ENCODE assay signal across 27 cellular contexts in genomic region chr18:76006151-76006550, GRCh38.
"Had no signal": no experiment of that assay in that cellular context is flagged by ENCODE, and none has a peak within 500 bp of the region (broad histone marks: within the 10 kb centered on the region; RNA-seq: fewer than 3 reads in every experiment).

No MANE protein-coding gene starts in this region.

- H3K4me1 Mint-ChIP-seq: activated CD4-positive, alpha-beta T cell treated with anti-CD3 and anti-CD28 coated beads, Interleukin-2, amount 10 ng/mL, durations not matched to agents 7 days and 5 days; activated CD8-positive, alpha-beta memory T cell treated with anti-CD3 and anti-CD28 coated beads, Interleukin-2, amount 10 ng/mL, durations not matched to agents 7 days and 5 days; activated naive CD8-positive, alpha-beta T cell treated with anti-CD3 and anti-CD28 coated beads, Interleukin-2, amount 50 U/mL, for 24 hours; naive thymus-derived CD4-positive, alpha-beta T cell had no signal

- H3K36me3 Mint-ChIP-seq: activated CD8-positive, alpha-beta memory T cell treated with anti-CD3 and anti-CD28 coated beads, Interleukin-2, amount 10 ng/mL, durations not matched to agents 7 days and 5 days; brain; naive thymus-derived CD4-positive, alpha-beta T cell had no signal

- H3K27ac ChIP-seq: lower lobe of right lung, spleen, testis, upper lobe of left lung, VCaP had no signal

- H3K27ac Mint-ChIP-seq: activated CD4-positive, alpha-beta T cell treated with anti-CD3 and anti-CD28 coated beads, Interleukin-2, amount 10 ng/mL, durations not matched to agents 7 days and 5 days; activated CD8-positive, alpha-beta memory T cell treated with anti-CD3 and anti-CD28 coated beads, Interleukin-2, amount 10 ng/mL, durations not matched to agents 7 days and 5 days; activated CD8-positive, alpha-beta T cell treated with anti-CD3 and anti-CD28 coated beads for 36 hours; activated naive CD8-positive, alpha-beta T cell treated with anti-CD3 and anti-CD28 coated beads, Interleukin-2, amount 50 U/mL, for 24 hours; naive thymus-derived CD4-positive, alpha-beta T cell; T-helper 2 cell treated with Interferon-gamma antibody and Interleukin-4, amounts not matched to agents 5 μg/mL and 100 μg/mL, for 36 hours had no signal

- DNase-seq: activated CD4-positive, alpha-beta T cell treated with anti-CD3 and anti-CD28 coated beads, Interleukin-2, amount 10 ng/mL, durations not matched to agents 7 days and 5 days; activated CD4-positive, CD25-positive, alpha-beta regulatory T cell treated with anti-CD3 and anti-CD28 coated beads, Interleukin-2, amount 50 U/mL, for 72 hours; activated CD8-positive, alpha-beta memory T cell treated with anti-CD3 and anti-CD28 coated beads, Interleukin-2, amount 10 ng/mL, durations not matched to agents 7 days and 5 days; activated CD8-positive, alpha-beta T cell treated with anti-CD3 and anti-CD28 coated beads for 36 hours; activated gamma-delta T cell; activated naive CD4-positive, alpha-beta T cell treated with anti-CD3 and anti-CD28 coated beads, Interleukin-2, amount 50 U/mL, for 16 hours; activated naive CD8-positive, alpha-beta T cell treated with anti-CD3 and anti-CD28 coated beads, Interleukin-2, amount 50 U/mL, for 24 hours; activated T-cell treated with anti-CD3 and anti-CD28 coated beads for 4 hours; anterior cingulate cortex; caudate nucleus; dermis blood vessel endothelial cell; effector CD8-positive, alpha-beta T cell; foreskin melanocyte; kidney; lower lobe of right lung; mesendoderm; naive thymus-derived CD4-positive, alpha-beta T cell; spleen; stimulated activated CD4-positive, alpha-beta T cell treated with anti-CD3 and anti-CD28 coated beads, Interleukin-4, amount 100 ng/mL, for 1 hour; stimulated activated naive CD4-positive, alpha-beta T cell; testis had no signal

- ATAC-seq: activated CD8-positive, alpha-beta memory T cell treated with anti-CD3 and anti-CD28 coated beads, Interleukin-2, amount 10 ng/mL, durations not matched to agents 7 days and 5 days; activated CD8-positive, alpha-beta T cell treated with anti-CD3 and anti-CD28 coated beads for 36 hours; activated naive CD8-positive, alpha-beta T cell treated with anti-CD3 and anti-CD28 coated beads, Interleukin-2, amount 50 U/mL, for 24 hours; esophagus mucosa; left lobe of liver; lower lobe of right lung; naive thymus-derived CD4-positive, alpha-beta T cell had no signal

- H3K27me3 ChIP-seq: spleen, testis, upper lobe of left lung had no signal

- H3K4me3 Mint-ChIP-seq: activated CD4-positive, alpha-beta T cell treated with anti-CD3 and anti-CD28 coated beads, Interleukin-2, amount 10 ng/mL, durations not matched to agents 7 days and 5 days; activated CD8-positive, alpha-beta memory T cell treated with anti-CD3 and anti-CD28 coated beads, Interleukin-2, amount 10 ng/mL, durations not matched to agents 7 days and 5 days; activated CD8-positive, alpha-beta T cell treated with anti-CD3 and anti-CD28 coated beads for 36 hours; activated naive CD8-positive, alpha-beta T cell treated with anti-CD3 and anti-CD28 coated beads, Interleukin-2, amount 50 U/mL, for 24 hours; naive thymus-derived CD4-positive, alpha-beta T cell; T-helper 2 cell treated with Interferon-gamma antibody and Interleukin-4, amounts not matched to agents 5 μg/mL and 100 μg/mL, for 36 hours had no signal

- H3K36me3 ChIP-seq: lower lobe of right lung, spleen, upper lobe of left lung had no signal

- H3K27me3 Mint-ChIP-seq: activated CD4-positive, alpha-beta T cell treated with anti-CD3 and anti-CD28 coated beads, Interleukin-2, amount 10 ng/mL, durations not matched to agents 7 days and 5 days; activated CD8-positive, alpha-beta memory T cell treated with anti-CD3 and anti-CD28 coated beads, Interleukin-2, amount 10 ng/mL, durations not matched to agents 7 days and 5 days; activated naive CD8-positive, alpha-beta T cell treated with anti-CD3 and anti-CD28 coated beads, Interleukin-2, amount 50 U/mL, for 24 hours had no signal

- H3K9me3 ChIP-seq: lower lobe of right lung, spleen, testis, upper lobe of left lung had no signal

- FAIRE-seq: kidney had no signal

- H3K9me3 Mint-ChIP-seq: activated CD4-positive, alpha-beta T cell treated with anti-CD3 and anti-CD28 coated beads, Interleukin-2, amount 10 ng/mL, durations not matched to agents 7 days and 5 days; activated CD8-positive, alpha-beta T cell treated with anti-CD3 and anti-CD28 coated beads for 36 hours; activated naive CD8-positive, alpha-beta T cell treated with anti-CD3 and anti-CD28 coated beads, Interleukin-2, amount 50 U/mL, for 24 hours; T-helper 2 cell treated with Interferon-gamma antibody and Interleukin-4, amounts not matched to agents 5 μg/mL and 100 μg/mL, for 36 hours had no signal

- H3K4me3 ChIP-seq: lower lobe of right lung, spleen, testis, upper lobe of left lung had no signal

- H3K4me1 ChIP-seq: lower lobe of right lung, spleen, testis, upper lobe of left lung had no signal
